In genomic region chr5:150429410-150429873, GRCh38 we compare ENCODE assay signal across 1 cellular context.
A peak's percentile ranks its signal among the peaks of the same experiment; 100 is the strongest.
TF ChIP-seq lines count a peak whose summit lies in the region.

No MANE protein-coding gene starts in this region.

TF ChIP-seq in HepG2, 621 proteins besides CTCF, POLR2A, EP300 and RAD21 (continued from another document and continues in another):
- TF ChIP-seq AHDC1 (CRISPR knock-in tag; IDR thresholded peaks at IDR 0.05; ENCODE audit: borderline replicate concordance) (no peak), TRIM24 (CRISPR knock-in tag; IDR thresholded peaks at IDR 0.05) (no peak), ZNF44 (CRISPR knock-in tag; IDR thresholded peaks at IDR 0.05) (no peak), NR2F1 (CRISPR knock-in tag; IDR thresholded peaks at IDR 0.05) (peak; percentile 73 to 87), NR2C2 (CRISPR knock-in tag; IDR thresholded peaks at IDR 0.05; ENCODE audit: borderline replicate concordance) (peak; percentile 69), ZHX1 (CRISPR knock-in tag; IDR thresholded peaks at IDR 0.05; ENCODE audit: low read depth) (no peak), NAIF1 (CRISPR knock-in tag; IDR thresholded peaks at IDR 0.05; ENCODE audit: borderline replicate concordance) (no peak), RNF219 (CRISPR knock-in tag; IDR thresholded peaks at IDR 0.05) (no peak), ZMYM2 (CRISPR knock-in tag; IDR thresholded peaks at IDR 0.05) (0 out of 2 replicates have a peak, but pooled peaks have one; percentile 26), ZNF326 (CRISPR knock-in tag; IDR thresholded peaks at IDR 0.05; ENCODE audit: borderline replicate concordance) (no peak), ZMAT5 (CRISPR knock-in tag; IDR thresholded peaks at IDR 0.05; ENCODE audit: borderline replicate concordance, low read depth) (no peak), AFF4 (CRISPR knock-in tag; IDR thresholded peaks at IDR 0.05) (no peak), ZC3H4 (CRISPR knock-in tag; IDR thresholded peaks at IDR 0.05; ENCODE audit: borderline replicate concordance) (no peak), HDAC2 (CRISPR knock-in tag; IDR thresholded peaks at IDR 0.05) (no peak), FOXA3 (CRISPR knock-in tag; IDR thresholded peaks at IDR 0.05) (no peak), HDAC1 (CRISPR knock-in tag; IDR thresholded peaks at IDR 0.05) (no peak), ZNF18 (CRISPR knock-in tag; IDR thresholded peaks at IDR 0.05; ENCODE audit: insufficient replicate concordance) (no peak), ZBTB2 (CRISPR knock-in tag; IDR thresholded peaks at IDR 0.05; ENCODE audit: low read depth) (no peak), ZNF792 (CRISPR knock-in tag; IDR thresholded peaks at IDR 0.05) (no peak), GLMP (CRISPR knock-in tag; IDR thresholded peaks at IDR 0.05; ENCODE audit: borderline replicate concordance) (no peak), ZUFSP (CRISPR knock-in tag; IDR thresholded peaks at IDR 0.05; ENCODE audit: borderline replicate concordance) (no peak), NFKB2 (CRISPR knock-in tag; IDR thresholded peaks at IDR 0.05; ENCODE audit: borderline replicate concordance) (no peak), ZMYM3 (CRISPR knock-in tag; IDR thresholded peaks at IDR 0.05) (peak; percentile 15; the same call in 1 of the 2 replicates), ZNF670 (CRISPR knock-in tag; IDR thresholded peaks at IDR 0.05; ENCODE audit: borderline replicate concordance) (no peak), TFAP4 (IDR thresholded peaks at IDR 0.05; ENCODE audit: borderline replicate concordance, low read depth) (peak; percentile 80), ZNF678 (CRISPR knock-in tag; IDR thresholded peaks at IDR 0.05) (no peak), ARHGAP35 (CRISPR knock-in tag; IDR thresholded peaks at IDR 0.05; ENCODE audit: borderline replicate concordance) (no peak), MTF2 (CRISPR knock-in tag; IDR thresholded peaks at IDR 0.05; ENCODE audit: borderline replicate concordance) (no peak), RARA (CRISPR knock-in tag; IDR thresholded peaks at IDR 0.05) (peak; percentile 76), ZNF335 (CRISPR knock-in tag; IDR thresholded peaks at IDR 0.05) (no peak), ETV5 (CRISPR knock-in tag; IDR thresholded peaks at IDR 0.05; ENCODE audit: borderline replicate concordance) (no peak), CBX5 (CRISPR knock-in tag; IDR thresholded peaks at IDR 0.05; ENCODE audit: borderline replicate concordance) (no peak), RFX3 (CRISPR knock-in tag; IDR thresholded peaks at IDR 0.05) (no peak), ZNF775 (CRISPR knock-in tag; IDR thresholded peaks at IDR 0.05; ENCODE audit: borderline replicate concordance) (no peak)
